Comparison of ENCODE assay signal across 9 cellular contexts in genomic region chr21:38807481-38807880, GRCh38. TPM values are rescaled to one million over a fixed set of nuclear protein-coding genes. Genes with fewer than 3 reads are reported as not detected.
DNase-seq lines count a peak whose midpoint lies in the region; ATAC-seq, FAIRE-seq and TF ChIP-seq lines count a peak whose summit lies in the region.
"Had no signal": no experiment of that assay in that cellular context is flagged by ENCODE, and none has a peak within 500 bp of the region (broad histone marks: within the 10 kb centered on the region; RNA-seq: fewer than 3 reads in every experiment).

No MANE protein-coding gene starts in this region.

- peaks cover 8% of the 10 kb centered on the region for H3K27me3 Mint-ChIP-seq in T-helper 1 cell treated with Interleukin-12 subunit alpha and Interleukin-12 subunit beta and Interleukin-4 antibody, amounts not matched to agents 30 μg/mL and 1 μg/mL, for 36 hours (ENCODE audit: low read depth)
- no peaks in the 10 kb centered on the region for H3K27me3 Mint-ChIP-seq in activated T-helper 2 cell treated with anti-CD3 and anti-CD28 coated beads, Interferon-gamma antibody, Interleukin-2, Interleukin-4, amounts not matched to agents 10 μg/mL and 5 μg/mL and 100 μg/mL, durations not matched to agents 14 hours and 24 hours and 36 hours (ENCODE audit: low read depth)
- H3K27me3 Mint-ChIP-seq in immature natural killer cell (ENCODE audit: low read depth in 3 of 3), result peaks cover 1 to 3% (median 2%) of the 10 kb centered on the region in 3 donors

- H3K4me3 Mint-ChIP-seq in T-helper 1 cell treated with Interleukin-12 subunit alpha and Interleukin-12 subunit beta and Interleukin-4 antibody, amounts not matched to agents 30 μg/mL and 1 μg/mL, for 36 hours, result peak overlapping the region; percentile 85
- peak overlapping the region; percentile 94 for H3K4me3 Mint-ChIP-seq in activated T-helper 2 cell treated with anti-CD3 and anti-CD28 coated beads, Interferon-gamma antibody, Interleukin-2, Interleukin-4, amounts not matched to agents 10 μg/mL and 5 μg/mL and 100 μg/mL, durations not matched to agents 14 hours and 24 hours and 36 hours (ENCODE audit: low read depth)
- peak overlapping the region in 4 of 5 donors; percentile 81 to 92 (median 89) for H3K4me3 Mint-ChIP-seq in immature natural killer cell

- H3K4me3 ChIP-seq in testis (peak overlapping the region; percentile 80 to 82), pancreas (peak overlapping the region in 2 of 4 donors; percentile 67 to 87)

- H3K9me3 Mint-ChIP-seq in T-helper 1 cell treated with Interleukin-12 subunit alpha and Interleukin-12 subunit beta and Interleukin-4 antibody, amounts not matched to agents 30 μg/mL and 1 μg/mL, for 36 hours, result no peaks in the 10 kb centered on the region
- H3K9me3 Mint-ChIP-seq in activated T-helper 2 cell treated with anti-CD3 and anti-CD28 coated beads, Interferon-gamma antibody, Interleukin-2, Interleukin-4, amounts not matched to agents 10 μg/mL and 5 μg/mL and 100 μg/mL, durations not matched to agents 14 hours and 24 hours and 36 hours, result no peaks in the 10 kb centered on the region
- H3K9me3 Mint-ChIP-seq in immature natural killer cell, result no peaks in the 10 kb centered on the region

- H3K27ac Mint-ChIP-seq in T-helper 1 cell treated with Interleukin-12 subunit alpha and Interleukin-12 subunit beta and Interleukin-4 antibody, amounts not matched to agents 30 μg/mL and 1 μg/mL, for 36 hours, result no peak overlapping the region
- no peak overlapping the region for H3K27ac Mint-ChIP-seq in activated T-helper 2 cell treated with anti-CD3 and anti-CD28 coated beads, Interferon-gamma antibody, Interleukin-2, Interleukin-4, amounts not matched to agents 10 μg/mL and 5 μg/mL and 100 μg/mL, durations not matched to agents 14 hours and 24 hours and 36 hours
- no peak overlapping the region for H3K27ac Mint-ChIP-seq in immature natural killer cell

- no peak for ATAC-seq in esophagus mucosa
- ATAC-seq in pancreas, result no peak

- H3K27ac ChIP-seq in testis (peak overlapping the region; percentile 81 to 89), pancreas (peak overlapping the region in 2 of 4 donors; percentile 87 to 89)
- H3K27ac ChIP-seq: C4-2B had no signal

- intact Hi-C loops in activated T-helper 2 cell treated with anti-CD3 and anti-CD28 coated beads, Interferon-gamma antibody, Interleukin-2, Interleukin-4, amounts not matched to agents 10 μg/mL and 5 μg/mL and 100 μg/mL, durations not matched to agents 14 hours and 24 hours and 36 hours (cut with micrococcal nuclease), result loop anchor here (1.0 to 10.0 kb wide), 7 partner anchors 31 to 507 kb away; partner anchors contain the start of gene BRWD1
- intact Hi-C loops in testis (cut with DNase I; ENCODE audit: low total_unique reads), result no loop called here
- intact Hi-C loops in pancreas (cut with DNase I), result loop anchor here in 1 of 3 donors (10.0 kb wide), 1 partner anchor 73 kb away; no protein-coding TSS in a partner anchor

- FAIRE-seq in pancreas (lab: Jason Lieb, UNC), result no peak

- H3K27me3 ChIP-seq in testis (no peaks in the 10 kb centered on the region), pancreas (no peaks in the 10 kb centered on the region)

- 16 to 20% methylated on average over 1 of the region's 1 CpG for WGBS in testis, 2 donors
- 71 to 88% methylated on average over 1 of the region's 1 CpG for WGBS in pancreas, 2 donors

- no peaks in the 10 kb centered on the region for H3K36me3 ChIP-seq in testis (ENCODE audit: low read depth, missing control alignments)
- no peaks in the 10 kb centered on the region for H3K36me3 ChIP-seq in pancreas

- TF ChIP-seq POLR2A in testis (IDR thresholded peaks at IDR 0.05), result no peak

- H3K9me3 ChIP-seq in testis (no peaks in the 10 kb centered on the region), pancreas (no peaks in the 10 kb centered on the region)

- peaks cover 26% of the 10 kb centered on the region for H3K36me3 Mint-ChIP-seq in T-helper 1 cell treated with Interleukin-12 subunit alpha and Interleukin-12 subunit beta and Interleukin-4 antibody, amounts not matched to agents 30 μg/mL and 1 μg/mL, for 36 hours (ENCODE audit: low read depth)
- peaks cover 59% of the 10 kb centered on the region for H3K36me3 Mint-ChIP-seq in activated T-helper 2 cell treated with anti-CD3 and anti-CD28 coated beads, Interferon-gamma antibody, Interleukin-2, Interleukin-4, amounts not matched to agents 10 μg/mL and 5 μg/mL and 100 μg/mL, durations not matched to agents 14 hours and 24 hours and 36 hours (ENCODE audit: low read depth)
- H3K36me3 Mint-ChIP-seq in immature natural killer cell, result peaks cover 0 to 15% (median 0%) of the 10 kb centered on the region in 3 donors

- DNase-seq in T-helper 1 cell, result no peak
- DNase-seq in activated T-helper 2 cell treated with anti-CD3 and anti-CD28 coated beads, Interferon-gamma antibody, Interleukin-2, Interleukin-4, amounts not matched to agents 10 μg/mL and 5 μg/mL and 100 μg/mL, durations not matched to agents 14 hours and 24 hours and 36 hours (ENCODE audit: low spot score), result no peak
- DNase-seq in immature natural killer cell, result no peak
- no peak for DNase-seq in testis
- no peak for DNase-seq in HK-2 (ENCODE audit: unreplicated experiment)
- no peak for DNase-seq in pancreas

- no peak for TF ChIP-seq CTCF in testis (IDR thresholded peaks at IDR 0.05)
- no peak for TF ChIP-seq CTCF in pancreas (IDR thresholded peaks at IDR 0.05)

- H3K4me1 Mint-ChIP-seq in T-helper 1 cell treated with Interleukin-12 subunit alpha and Interleukin-12 subunit beta and Interleukin-4 antibody, amounts not matched to agents 30 μg/mL and 1 μg/mL, for 36 hours (ENCODE audit: low read depth), result peaks cover 35% of the 10 kb centered on the region
- peaks cover 57% of the 10 kb centered on the region for H3K4me1 Mint-ChIP-seq in activated T-helper 2 cell treated with anti-CD3 and anti-CD28 coated beads, Interferon-gamma antibody, Interleukin-2, Interleukin-4, amounts not matched to agents 10 μg/mL and 5 μg/mL and 100 μg/mL, durations not matched to agents 14 hours and 24 hours and 36 hours (ENCODE audit: low read depth)
- peaks cover 13 to 24% of the 10 kb centered on the region in 2 donors for H3K4me1 Mint-ChIP-seq in immature natural killer cell

- H3K4me1 ChIP-seq in testis (peaks cover 8% of the 10 kb centered on the region), pancreas (no peaks in the 10 kb centered on the region)

RNA-seq across cellular contexts. Expression of gene ETS2, which starts 1.8 kb away (rescaled TPM):
- 62.8 and 63.9 TPM in 2 replicates for total RNA-seq in activated T-helper 2 cell treated with anti-CD3 and anti-CD28 coated beads, Interferon-gamma antibody, Interleukin-2, Interleukin-4, amounts not matched to agents 10 μg/mL and 5 μg/mL and 100 μg/mL, durations not matched to agents 14 hours and 24 hours and 36 hours
- 1 to 10 TPM; 3.2 to 7.3 (median 4.2) TPM for polyA plus RNA-seq in immature natural killer cell
- 10 to 100 TPM; 13.3 to 19.8 TPM for total RNA-seq in testis
- 16.2 TPM for polyA plus RNA-seq in testis (ENCODE audit: insufficient read depth, low read depth, low replicate concordance)
- total RNA-seq in esophagus mucosa, result 89.5 TPM
- total RNA-seq in pancreas, result 10 to 100 TPM; 11.6 to 30.0 (median 17.9) TPM
- 10 to 100 TPM; 10.6 to 26.3 TPM for polyA plus RNA-seq in pancreas
